ENCODE assay signal across 16 cellular contexts in genomic region chr2:191714925-191715324, GRCh38. TPM values are rescaled to one million over a fixed set of nuclear protein-coding genes. Genes with fewer than 3 reads are reported as not detected.
DNase-seq lines count a peak whose midpoint lies in the region; ATAC-seq and TF ChIP-seq lines count a peak whose summit lies in the region.
"Had no signal": no experiment of that assay in that cellular context is flagged by ENCODE, and none has a peak within 500 bp of the region (broad histone marks: within the 10 kb centered on the region; RNA-seq: fewer than 3 reads in every experiment).

No MANE protein-coding gene starts in this region.

- no peaks in the 10 kb centered on the region for H3K27me3 Mint-ChIP-seq in progenitor cell of endocrine pancreas

- H3K4me3 Mint-ChIP-seq in progenitor cell of endocrine pancreas (ENCODE audit: low read depth) = no peak overlapping the region

- no peaks in the 10 kb centered on the region for H3K36me3 Mint-ChIP-seq in progenitor cell of endocrine pancreas (ENCODE audit: insufficient read depth)

- H3K27me3 ChIP-seq in right cardiac atrium (ENCODE audit: control insufficient read depth, insufficient read depth) = no peaks in the 10 kb centered on the region
- H3K27me3 ChIP-seq: BLaER1 treated with 17β-estradiol and CSF1 and Interleukin-3, amounts not matched to agents 10 nM and 100 nM had no signal

- ATAC-seq in right cardiac atrium = no peak
- ATAC-seq: SK-N-SH treated with all-trans-retinoic acid at 6 μM for 48 hours had no signal

- 91% methylated on average over 4 of the region's 4 CpGs for WGBS in right cardiac atrium

- no peak overlapping the region for H3K27ac Mint-ChIP-seq in progenitor cell of endocrine pancreas

- no peaks in the 10 kb centered on the region for H3K4me1 ChIP-seq in right cardiac atrium (ENCODE audit: control insufficient read depth, insufficient read depth, low read length)

- TF ChIP-seq CTCF in progenitor cell of endocrine pancreas (IDR thresholded peaks at IDR 0.05; ENCODE audit: unreplicated experiment) = no peak

- no peaks in the 10 kb centered on the region for H3K4me1 Mint-ChIP-seq in progenitor cell of endocrine pancreas (ENCODE audit: low read depth)

- no peak overlapping the region for H3K4me3 ChIP-seq in right cardiac atrium (ENCODE audit: low read length)
- H3K4me3 ChIP-seq: BLaER1 treated with 17β-estradiol and CSF1 and Interleukin-3, amounts not matched to agents 10 nM and 100 nM had no signal

- H3K9me3 Mint-ChIP-seq in progenitor cell of endocrine pancreas (ENCODE audit: low read depth) = no peaks in the 10 kb centered on the region

- DNase-seq in NCI-H2227 (lab: John Stamatoyannopoulos, UW; ENCODE audit: unreplicated experiment) = peak; percentile 46
- no peak for DNase-seq in NCI-H2227 treated with DMSO at 0.1 percent for 48 hours (lab: John Stamatoyannopoulos, UW)
- DNase-seq in NCI-H146 treated with DMSO at 0.1 percent for 48 hours (lab: John Stamatoyannopoulos, UW; ENCODE audit: unreplicated experiment) = peak; percentile 57
- DNase-seq in NCI-H526 (lab: John Stamatoyannopoulos, UW) = peak; percentile 4 to 38
- DNase-seq in retina = peak; percentile 54
- no peak for DNase-seq in progenitor cell of endocrine pancreas (ENCODE audit: low spot score, unreplicated experiment)
- no peak for DNase-seq in right cardiac atrium
- DNase-seq: H7, NCI-H1048, NCI-H187 treated with DMSO at 0.1 percent for 48 hours, NCI-H226, SHP77, T-helper 1 cell had no signal

- no peaks in the 10 kb centered on the region for H3K9me3 ChIP-seq in right cardiac atrium (ENCODE audit: control insufficient read depth, low read length)
- H3K9me3 ChIP-seq: BLaER1 treated with 17β-estradiol and CSF1 and Interleukin-3, amounts not matched to agents 10 nM and 100 nM had no signal

- no peak overlapping the region for H3K27ac ChIP-seq in right cardiac atrium (ENCODE audit: low read length)
- H3K27ac ChIP-seq: BLaER1 treated with 17β-estradiol and CSF1 and Interleukin-3, amounts not matched to agents 10 nM and 100 nM; KMS-11 had no signal

- intact Hi-C loops in right cardiac atrium (cut with DNase I) = no loop called here

RNA-seq across cellular contexts. Expression of gene NABP1, which starts 37.0 kb away (rescaled TPM):
- 6.4 TPM in 2 replicates for total RNA-seq in progenitor cell of endocrine pancreas
- 10 to 100 TPM in 1 of 4 donors, 1 to 10 TPM in 3; 4.7 to 11.1 (median 8.4) TPM for total RNA-seq in right cardiac atrium
- polyA plus RNA-seq in right cardiac atrium = 4.6 TPM

Comparison
In these comparisons a context has a peak if more than half of its experiments do, and no peak if none do; other contexts are left out.
1. DNase-seq: peak in NCI-H2227 (single experiment), NCI-H146 treated with DMSO at 0.1 percent for 48 hours (single experiment), NCI-H526 (2 of 2) and retina (single experiment); none in NCI-H2227 treated with DMSO at 0.1 percent for 48 hours (single experiment), progenitor cell of endocrine pancreas (single experiment) and right cardiac atrium (0 of 3).